ENCODE assay signal across 8 cellular contexts in the genomic region with DNA sequence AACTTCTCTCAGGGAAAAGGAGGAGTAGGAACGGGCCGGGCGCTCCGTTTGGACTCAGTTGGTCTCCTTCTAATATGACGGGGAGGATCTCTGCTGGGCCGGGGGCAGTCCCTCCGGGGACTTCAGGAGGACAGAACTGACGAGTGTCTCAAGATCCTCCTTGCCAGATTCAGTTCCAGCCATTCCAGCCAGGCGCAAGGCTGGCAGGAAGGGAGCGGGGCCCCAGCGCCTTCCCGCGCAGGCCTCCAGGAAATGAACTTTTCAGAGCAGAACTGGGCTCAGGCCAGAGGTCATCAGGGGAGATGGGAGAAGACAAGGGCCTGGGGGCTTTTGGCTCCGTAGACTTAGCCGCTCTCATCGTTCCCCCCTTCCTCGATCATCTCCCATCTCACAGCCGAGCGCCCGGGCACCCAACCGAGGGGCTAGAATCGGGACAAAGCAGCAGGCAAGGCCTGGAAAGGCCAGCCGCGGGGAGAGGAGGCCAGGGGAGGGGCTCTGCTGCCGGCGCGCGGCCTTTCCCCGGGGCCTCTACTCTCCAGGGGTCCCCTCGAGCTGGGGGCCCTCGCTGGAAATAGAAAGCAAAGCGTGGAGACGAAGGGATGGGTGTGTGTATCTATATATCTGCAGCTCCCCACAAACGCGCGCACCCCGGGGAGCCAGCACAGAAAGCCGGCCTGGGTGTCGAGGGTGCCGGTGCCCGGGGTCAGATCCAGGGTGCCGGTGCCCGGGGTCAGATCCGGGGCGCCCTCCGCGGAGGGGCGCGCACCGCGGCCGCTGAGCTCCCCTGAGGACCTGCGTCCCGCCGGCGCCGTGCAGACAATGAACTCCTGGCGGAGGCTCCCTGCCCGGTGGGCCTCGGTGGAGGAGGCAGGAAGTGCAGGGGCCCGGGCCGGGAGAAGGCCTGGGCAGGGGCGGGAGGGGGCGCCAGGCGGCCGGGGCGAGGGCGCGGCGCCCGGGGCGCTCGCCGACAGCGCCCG. TPM values are rescaled to one million over a fixed set of nuclear protein-coding genes. Genes with fewer than 3 reads are reported as not detected.
DNase-seq lines count a peak whose midpoint lies in the region; ATAC-seq and TF ChIP-seq lines count a peak whose summit lies in the region.

No MANE protein-coding gene starts in this region.

- POLR2A ChIA-PET in activated CD8-positive, alpha-beta T cell treated with anti-CD3 and anti-CD28 coated beads, Interleukin-2, amount 10 ng/mL, durations not matched to agents 7 days and 5 days (lab: Charles Lee) = no interaction called here

- TF ChIP-seq CTCF in GM12865 (IDR thresholded peaks at IDR 0.05; ENCODE audit: insufficient read depth, low read depth, low read length, missing control alignments) = no peak

- peaks cover 44% of the 10 kb centered on the region for H3K27me3 Mint-ChIP-seq in activated CD8-positive, alpha-beta T cell treated with anti-CD3 and anti-CD28 coated beads, Interleukin-2, amount 10 ng/mL, durations not matched to agents 7 days and 5 days (ENCODE audit: low read depth)

- peaks cover 1% of the 10 kb centered on the region for H3K36me3 Mint-ChIP-seq in activated CD8-positive, alpha-beta T cell treated with anti-CD3 and anti-CD28 coated beads, Interleukin-2, amount 10 ng/mL, durations not matched to agents 7 days and 5 days (ENCODE audit: low read depth)

- peak overlapping the region; percentile 77 to 86 (median 85) for H3K9ac ChIP-seq in skeletal muscle tissue (ENCODE audit: low read depth in 1 of 3, low read length in 3 of 3)

- H3K4me1 ChIP-seq in iPS DF 6.9 (ENCODE audit: control insufficient read depth, insufficient read depth, low read length) = peaks cover 3% of the 10 kb centered on the region
- peaks cover 44 to 53% (median 50%) of the 10 kb centered on the region in 3 donors for H3K4me1 ChIP-seq in skeletal muscle tissue (ENCODE audit: control insufficient read depth in 3 of 3, insufficient read depth in 3 of 3, low read length in 3 of 3)

- no peak overlapping the region for H3K27ac Mint-ChIP-seq in activated CD8-positive, alpha-beta T cell treated with anti-CD3 and anti-CD28 coated beads, Interleukin-2, amount 10 ng/mL, durations not matched to agents 7 days and 5 days

- no peaks in the 10 kb centered on the region; the same call in 1 of the 2 replicates for H3K27me3 ChIP-seq in iPS DF 6.9 (ENCODE audit: control insufficient read depth, insufficient read depth, low read length)
- H3K27me3 ChIP-seq in skeletal muscle tissue (ENCODE audit: control insufficient read depth in 3 of 3, insufficient read depth in 3 of 3, low read length in 3 of 3) = no peaks in the 10 kb centered on the region

- no peak overlapping the region for H3K27ac ChIP-seq in iPS DF 6.9 (ENCODE audit: low read length)
- H3K27ac ChIP-seq in skeletal muscle tissue (ENCODE audit: low read depth, low read length) = peak overlapping the region; percentile 87

- no peaks in the 10 kb centered on the region for H3K9me3 ChIP-seq in iPS DF 6.9 (ENCODE audit: control insufficient read depth, insufficient read depth, low read length)
- no peaks in the 10 kb centered on the region for H3K9me3 ChIP-seq in skeletal muscle tissue (ENCODE audit: control insufficient read depth in 3 of 3, low read length in 3 of 3)

- H3K4me1 Mint-ChIP-seq in activated CD8-positive, alpha-beta T cell treated with anti-CD3 and anti-CD28 coated beads, Interleukin-2, amount 10 ng/mL, durations not matched to agents 7 days and 5 days (ENCODE audit: low read depth) = peaks cover 13% of the 10 kb centered on the region

- WGBS in iPS DF 6.9 (ENCODE audit: insufficient coverage, insufficient read length) = no CpG with 5 or more reads among the region's 76 CpGs

- DNase-seq in GM12865 (ENCODE audit: low read depth) (peak; percentile 20), iPS DF 6.9 (ENCODE audit: low read depth, low spot score) (no peak), DMS79 treated with DMSO at 0.1 percent for 48 hours (lab: John Stamatoyannopoulos, UW) (no peak), DMS153 treated with DMSO at 0.1 percent for 48 hours (lab: John Stamatoyannopoulos, UW; ENCODE audit: unreplicated experiment) (no peak)
- no peak for DNase-seq in activated CD8-positive, alpha-beta T cell treated with anti-CD3 and anti-CD28 coated beads, Interleukin-2, amount 10 ng/mL, durations not matched to agents 7 days and 5 days

- H3K4me3 Mint-ChIP-seq in activated CD8-positive, alpha-beta T cell treated with anti-CD3 and anti-CD28 coated beads, Interleukin-2, amount 10 ng/mL, durations not matched to agents 7 days and 5 days = peak overlapping the region; percentile 48

- CTCF ChIA-PET in activated CD8-positive, alpha-beta T cell treated with anti-CD3 and anti-CD28 coated beads, Interleukin-2, amount 10 ng/mL, durations not matched to agents 7 days and 5 days (lab: Charles Lee) = no interaction called here

- H3K9me3 Mint-ChIP-seq in activated CD8-positive, alpha-beta T cell treated with anti-CD3 and anti-CD28 coated beads, Interleukin-2, amount 10 ng/mL, durations not matched to agents 7 days and 5 days (ENCODE audit: insufficient read depth) = no peaks in the 10 kb centered on the region

- H3K4me3 ChIP-seq in GM12865 (ENCODE audit: low read depth, low read length) (peak overlapping the region; percentile 33), iPS DF 6.9 (ENCODE audit: low read length) (peak overlapping the region; percentile 76), skeletal muscle tissue (ENCODE audit: low read length in 3 of 3) (peak overlapping the region; percentile 69 to 75 (median 70))

- peak; percentile 9 for ATAC-seq in HG02852 (IDR thresholded peaks at IDR 0.05; ENCODE audit: unreplicated experiment)
- ATAC-seq in activated CD8-positive, alpha-beta T cell treated with anti-CD3 and anti-CD28 coated beads, Interleukin-2, amount 10 ng/mL, durations not matched to agents 7 days and 5 days = peak; percentile 10
- no peak for ATAC-seq in HG03520 (IDR thresholded peaks at IDR 0.05; ENCODE audit: unreplicated experiment)

- no peaks in the 10 kb centered on the region for H3K36me3 ChIP-seq in iPS DF 6.9 (ENCODE audit: control insufficient read depth, insufficient read depth, low read length)
- no peaks in the 10 kb centered on the region for H3K36me3 ChIP-seq in skeletal muscle tissue (ENCODE audit: control insufficient read depth in 3 of 3, insufficient read depth in 3 of 3, low read length in 3 of 3)

RNA-seq across cellular contexts. Expression of a gene that starts 1.4 kb away (rescaled TPM):
- total RNA-seq in activated CD8-positive, alpha-beta T cell treated with anti-CD3 and anti-CD28 coated beads, Interleukin-2, amount 10 ng/mL, durations not matched to agents 7 days and 5 days = not detected
- total RNA-seq in skeletal muscle tissue = 16.7 TPM

Comparison
In these comparisons a context has a peak if more than half of its experiments do, and no peak if none do; other contexts are left out.
1. RNA of a gene that starts 1.4 kb away (total RNA-seq): 16.7 TPM in skeletal muscle tissue (single experiment); not detected in activated CD8-positive, alpha-beta T cell treated with anti-CD3 and anti-CD28 coated beads, Interleukin-2, amount 10 ng/mL, durations not matched to agents 7 days and 5 days; every median in the first group is over 10 times any median in the second.
2. Peak in every context shown above with its lines, with median percentiles within 50 percentile points of each other: H3K4me3 ChIP-seq.